ENCODE assay signal across 18 cellular contexts in the genomic region with DNA sequence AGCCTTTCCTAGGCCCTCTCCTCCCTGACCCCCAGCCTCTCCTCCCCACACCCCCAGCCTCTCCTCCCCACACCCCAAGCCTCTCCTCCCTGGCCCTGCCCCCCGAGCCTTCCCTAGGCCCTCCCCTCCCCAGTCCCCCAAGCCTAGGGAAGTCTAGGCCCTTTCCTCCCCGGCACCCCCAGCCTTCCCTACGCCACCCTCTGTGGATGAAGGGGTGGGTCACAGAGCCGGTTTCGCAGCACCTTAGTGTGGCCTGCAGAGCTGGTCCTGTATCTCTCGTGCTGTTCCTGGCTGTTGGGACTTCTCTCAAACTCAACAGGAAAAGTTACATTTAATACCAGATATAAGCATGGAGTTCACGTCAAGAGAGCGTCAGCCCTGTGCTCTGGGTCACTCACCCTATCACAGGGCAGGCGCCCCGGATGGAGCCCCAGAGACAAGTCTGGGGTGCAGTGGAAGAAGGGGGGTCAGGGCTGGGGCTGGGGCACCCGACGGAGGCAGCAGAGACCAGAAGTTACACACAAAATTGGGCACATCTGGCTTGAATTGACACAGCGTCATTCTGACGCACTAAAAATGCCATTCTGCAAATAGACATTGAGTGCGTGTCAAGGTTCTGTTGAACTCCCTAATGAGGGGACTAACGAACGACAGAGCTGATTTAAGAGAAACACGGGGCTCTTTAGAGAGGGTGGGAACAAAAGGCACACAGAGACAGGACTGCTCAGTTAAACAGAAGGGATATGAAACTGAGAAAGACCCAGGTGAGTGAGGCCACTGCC. TPM values are rescaled to one million over a fixed set of nuclear protein-coding genes. Genes with fewer than 3 reads are reported as not detected.
"Had no signal": no experiment of that assay in that cellular context is flagged by ENCODE, and none has a peak within 500 bp of the region (broad histone marks: within the 10 kb centered on the region; RNA-seq: fewer than 3 reads in every experiment).

No MANE protein-coding gene starts in this region.

- H3K9me3 ChIP-seq: esophagus muscularis mucosa, heart left ventricle, testis, upper lobe of left lung had no signal

- H3K4me1 ChIP-seq: esophagus muscularis mucosa, heart left ventricle, testis, upper lobe of left lung had no signal

- H2AFZ ChIP-seq: parathyroid adenoma had no signal

- H3K36me3 ChIP-seq: cardiac muscle cell, esophagus muscularis mucosa, heart left ventricle, upper lobe of left lung had no signal

- H3K36me3 Mint-ChIP-seq: activated naive CD8-positive, alpha-beta T cell treated with anti-CD3 and anti-CD28 coated beads for 36 hours; immature natural killer cell; natural killer cell had no signal

- H3K4me1 Mint-ChIP-seq: activated naive CD8-positive, alpha-beta T cell treated with anti-CD3 and anti-CD28 coated beads for 36 hours; immature natural killer cell; natural killer cell had no signal

- H3K9me3 Mint-ChIP-seq: activated naive CD8-positive, alpha-beta T cell treated with anti-CD3 and anti-CD28 coated beads for 36 hours; immature natural killer cell; natural killer cell; T-helper 2 cell treated with Interferon-gamma antibody and Interleukin-4, amounts not matched to agents 5 μg/mL and 100 μg/mL, for 36 hours had no signal

- H3K4me2 ChIP-seq: smooth muscle cell had no signal

- H3K4me3 ChIP-seq: cardiac muscle cell, esophagus muscularis mucosa, heart left ventricle, smooth muscle cell, testis, upper lobe of left lung had no signal

- H3K27ac ChIP-seq: cardiac muscle cell, esophagus muscularis mucosa, heart left ventricle, parathyroid adenoma, testis, upper lobe of left lung had no signal

- DNase-seq: activated CD4-positive, alpha-beta T cell treated with anti-CD3 and anti-CD28 coated beads, Interleukin-2, amount 50 U/mL, for 48 hours; activated naive CD4-positive, alpha-beta T cell; activated naive CD8-positive, alpha-beta T cell treated with anti-CD3 and anti-CD28 coated beads for 36 hours; amygdala; effector CD8-positive, alpha-beta T cell; foreskin melanocyte; immature natural killer cell; natural killer cell; stimulated activated CD4-positive, alpha-beta T cell treated with anti-CD3 and anti-CD28 coated beads, Interleukin-4, amount 100 ng/mL, for 1 hour; testis had no signal

- H3K27ac Mint-ChIP-seq: activated naive CD8-positive, alpha-beta T cell treated with anti-CD3 and anti-CD28 coated beads for 36 hours; dendritic cell treated with granulocyte-macrophage colony-stimulating factor and Interleukin-4, amounts not matched to agents 40 ng/mL and 50 ng/mL, for 4 days; immature natural killer cell; natural killer cell; T-helper 2 cell treated with Interferon-gamma antibody and Interleukin-4, amounts not matched to agents 5 μg/mL and 100 μg/mL, for 36 hours had no signal

- H3K27me3 ChIP-seq: cardiac muscle cell, esophagus muscularis mucosa, heart left ventricle, testis, upper lobe of left lung had no signal

- H3K4me3 Mint-ChIP-seq: activated naive CD8-positive, alpha-beta T cell treated with anti-CD3 and anti-CD28 coated beads for 36 hours; dendritic cell treated with granulocyte-macrophage colony-stimulating factor and Interleukin-4, amounts not matched to agents 40 ng/mL and 50 ng/mL, for 4 days; immature natural killer cell; natural killer cell; T-helper 2 cell treated with Interferon-gamma antibody and Interleukin-4, amounts not matched to agents 5 μg/mL and 100 μg/mL, for 36 hours had no signal

- H3K9ac ChIP-seq: parathyroid adenoma had no signal

- H3K27me3 Mint-ChIP-seq: activated naive CD8-positive, alpha-beta T cell treated with anti-CD3 and anti-CD28 coated beads for 36 hours; dendritic cell treated with granulocyte-macrophage colony-stimulating factor and Interleukin-4, amounts not matched to agents 40 ng/mL and 50 ng/mL, for 4 days had no signal

RNA-seq across cellular contexts. Expression of a gene that starts 24.0 kb away (rescaled TPM):
- total RNA-seq: activated naive CD8-positive, alpha-beta T cell treated with anti-CD3 and anti-CD28 coated beads for 36 hours had no signal
- polyA plus RNA-seq: immature natural killer cell had no signal

RNA-seq across cellular contexts. Expression of a gene that starts 46.9 kb away (rescaled TPM):
- polyA plus RNA-seq: immature natural killer cell had no signal
